Comparison of ENCODE assay signal across 17 cellular contexts in genomic region chr3:185164428-185165217, GRCh38. TPM values are rescaled to one million over a fixed set of nuclear protein-coding genes. Genes with fewer than 3 reads are reported as not detected.
DNase-seq lines count a peak whose midpoint lies in the region; TF ChIP-seq lines count a peak whose summit lies in the region.
"Had no signal": no experiment of that assay in that cellular context is flagged by ENCODE, and none has a peak within 500 bp of the region (broad histone marks: within the 10 kb centered on the region; RNA-seq: fewer than 3 reads in every experiment).

No MANE protein-coding gene starts in this region.

- H3K36me3 ChIP-seq in WERI-Rb-1 = no peaks in the 10 kb centered on the region
- H3K36me3 ChIP-seq: BE2C, MG63 had no signal

- no peaks in the 10 kb centered on the region for H3K36me3 Mint-ChIP-seq in neural crest cell (ENCODE audit: low read depth)
- no peaks in the 10 kb centered on the region for H3K36me3 Mint-ChIP-seq in T-helper 2 cell treated with Interferon-gamma antibody and Interleukin-4, amounts not matched to agents 5 μg/mL and 100 μg/mL, for 36 hours (ENCODE audit: low read depth)
- H3K36me3 Mint-ChIP-seq: CD8-positive, alpha-beta T cell had no signal

- DNase-seq in DMS 273 treated with DMSO at 0.1 percent for 48 hours (lab: John Stamatoyannopoulos, UW) (peak; percentile 48), NCI-H1694 (lab: John Stamatoyannopoulos, UW) (peak; percentile 15), WERI-Rb-1 (peak; percentile 65), neural crest cell (ENCODE audit: low read depth, low spot score) (no peak), HuH-7.5 (ENCODE audit: low spot score) (no peak)
- DNase-seq in T-helper 2 cell treated with Interferon-gamma antibody and Interleukin-4, amounts not matched to agents 5 μg/mL and 100 μg/mL, for 36 hours (ENCODE audit: low spot score) = no peak
- DNase-seq in activated effector memory CD4-positive, alpha-beta T cell treated with anti-CD3 and anti-CD28 coated beads, Interleukin-2, amount 50 U/mL, for 16 hours = no peak
- DNase-seq: BE2C; CD8-positive, alpha-beta T cell; EL; MG63; NCI-H1092 treated with DMSO at 0.1 percent for 48 hours; NCI-H2029 treated with DMSO at 0.1 percent for 48 hours; NCI-H446 treated with DMSO at 0.1 percent for 48 hours; PC-3; Right ventricle myocardium superior had no signal

- TF ChIP-seq CTCF in WERI-Rb-1 (IDR thresholded peaks at IDR 0.05; ENCODE audit: low read depth, low read length) (no peak), neural crest cell (conservative IDR thresholded peaks at IDR 0.05) (no peak)

- no peaks in the 10 kb centered on the region for H3K27me3 ChIP-seq in WERI-Rb-1 (ENCODE audit: insufficient read depth, low read depth, severe bottlenecking)
- H3K27me3 ChIP-seq: BE2C had no signal

- no peak overlapping the region for H3K4me3 ChIP-seq in WERI-Rb-1 (ENCODE audit: low read depth, low read length)
- H3K4me3 ChIP-seq: MG63 had no signal

- H3K9me3 ChIP-seq in WERI-Rb-1 (ENCODE audit: severe bottlenecking) = no peaks in the 10 kb centered on the region
- H3K9me3 ChIP-seq: BE2C, MG63 had no signal

- no peaks in the 10 kb centered on the region for H3K27me3 Mint-ChIP-seq in neural crest cell (ENCODE audit: low read depth)
- peaks cover 3% of the 10 kb centered on the region for H3K27me3 Mint-ChIP-seq in T-helper 2 cell treated with Interferon-gamma antibody and Interleukin-4, amounts not matched to agents 5 μg/mL and 100 μg/mL, for 36 hours (ENCODE audit: low read depth)

- H3K27ac ChIP-seq in WERI-Rb-1 = peak overlapping the region; percentile 49

- H3K4me3 Mint-ChIP-seq in neural crest cell = no peak overlapping the region
- H3K4me3 Mint-ChIP-seq in T-helper 2 cell treated with Interferon-gamma antibody and Interleukin-4, amounts not matched to agents 5 μg/mL and 100 μg/mL, for 36 hours = no peak overlapping the region
- H3K4me3 Mint-ChIP-seq: CD8-positive, alpha-beta T cell; T-helper 1 cell treated with Interleukin-12 subunit alpha and Interleukin-12 subunit beta and Interleukin-4 antibody, amounts not matched to agents 30 μg/mL and 1 μg/mL, for 36 hours had no signal

- peak overlapping the region; percentile 63 for H3K27ac Mint-ChIP-seq in neural crest cell (ENCODE audit: unreplicated experiment)
- no peak overlapping the region for H3K27ac Mint-ChIP-seq in T-helper 2 cell treated with Interferon-gamma antibody and Interleukin-4, amounts not matched to agents 5 μg/mL and 100 μg/mL, for 36 hours
- H3K27ac Mint-ChIP-seq: CD8-positive, alpha-beta T cell; T-helper 1 cell treated with Interleukin-12 subunit alpha and Interleukin-12 subunit beta and Interleukin-4 antibody, amounts not matched to agents 30 μg/mL and 1 μg/mL, for 36 hours had no signal

- no peaks in the 10 kb centered on the region for H3K4me1 Mint-ChIP-seq in neural crest cell
- H3K4me1 Mint-ChIP-seq in T-helper 2 cell treated with Interferon-gamma antibody and Interleukin-4, amounts not matched to agents 5 μg/mL and 100 μg/mL, for 36 hours (ENCODE audit: low read depth) = no peaks in the 10 kb centered on the region

- H3K9me3 Mint-ChIP-seq in neural crest cell = no peaks in the 10 kb centered on the region
- no peaks in the 10 kb centered on the region for H3K9me3 Mint-ChIP-seq in T-helper 2 cell treated with Interferon-gamma antibody and Interleukin-4, amounts not matched to agents 5 μg/mL and 100 μg/mL, for 36 hours
- H3K9me3 Mint-ChIP-seq: CD8-positive, alpha-beta T cell; T-helper 1 cell treated with Interleukin-12 subunit alpha and Interleukin-12 subunit beta and Interleukin-4 antibody, amounts not matched to agents 30 μg/mL and 1 μg/mL, for 36 hours had no signal

RNA-seq across cellular contexts. Expression of gene C3orf70, which starts 11.8 kb away (rescaled TPM):
- total RNA-seq in neural crest cell = 15.9 and 16.1 TPM in 2 replicates
- total RNA-seq: CD8-positive, alpha-beta T cell; PC-3 had no signal

Comparison
In these comparisons a context has a peak if more than half of its experiments do, and no peak if none do; other contexts are left out.
1. DNase-seq: peak in DMS 273 treated with DMSO at 0.1 percent for 48 hours (single experiment), NCI-H1694 (single experiment) and WERI-Rb-1 (single experiment); none in neural crest cell (single experiment), T-helper 2 cell treated with Interferon-gamma antibody and Interleukin-4, amounts not matched to agents 5 μg/mL and 100 μg/mL, for 36 hours (single experiment), HuH-7.5 (single experiment) and activated effector memory CD4-positive, alpha-beta T cell treated with anti-CD3 and anti-CD28 coated beads, Interleukin-2, amount 50 U/mL, for 16 hours (single experiment).